In genomic region chr20:53706511-53707031, GRCh38 we compare ENCODE assay signal across 8 cellular contexts.
DNase-seq lines count a peak whose midpoint lies in the region; ATAC-seq, FAIRE-seq and TF ChIP-seq lines count a peak whose summit lies in the region.

No MANE protein-coding gene starts in this region.

- intact Hi-C loops in HepG2 (cut with micrococcal nuclease; ENCODE audit: unreplicated experiment) = no loop called here

- H3K4me1 ChIP-seq in HepG2 (ENCODE audit: insufficient read depth, low read length) = peaks cover 37% of the 10 kb centered on the region

- no peak for FAIRE-seq in HepG2 (lab: Jason Lieb, UNC)

- no peak overlapping the region for H3K9ac ChIP-seq in HepG2 (ENCODE audit: insufficient read depth, low read depth, low read length)

- no peak for TF ChIP-seq CTCF in HepG2 (CRISPR knock-in tag; IDR thresholded peaks at IDR 0.05)

- no peak overlapping the region for H3K4me2 ChIP-seq in HepG2 (ENCODE audit: low read depth, low read length)

- BruUV-seq in HepG2 (replicated peaks; lab: Mats Ljungman, UMichigan) = no TSS peak

- peak overlapping the region; percentile 47 for H2AFZ ChIP-seq in HepG2 (ENCODE audit: low read length)

- no peak overlapping the region for H3K4me3 ChIP-seq in HepG2 (replicated peaks in 1 of 3; ENCODE audit: insufficient read depth in 1 of 3, low read depth in 2 of 3, low read length in 3 of 3)

- no peak for TF ChIP-seq POLR2A in HepG2 (IDR thresholded peaks at IDR 0.05; ENCODE audit: insufficient read depth in 1 of 2, low read depth in 2 of 2, low read length in 2 of 2)

- ATAC-seq in GM21619 (IDR thresholded peaks at IDR 0.05; ENCODE audit: unreplicated experiment) (peak; percentile 43), SK-N-SH treated with all-trans-retinoic acid at 6 μM for 48 hours (peak; percentile 66), HepG2 (no peak)

- no peak for TF ChIP-seq RAD21 in HepG2 (CRISPR knock-in tag; IDR thresholded peaks at IDR 0.05)

- no peak overlapping the region for H3K27ac ChIP-seq in HepG2 (ENCODE audit: extremely low read length, insufficient read depth, low read length)

- DNase-seq in Caki2 (ENCODE audit: low read depth) (peak; percentile 45), HepG2 (ENCODE audit: low spot score) (no peak), cortex of kidney (lab: John Stamatoyannopoulos, UW) (no peak), NCI-H2107 treated with DMSO at 0.1 percent for 48 hours (lab: John Stamatoyannopoulos, UW; ENCODE audit: unreplicated experiment) (no peak), NCI-H526 (lab: John Stamatoyannopoulos, UW) (no peak), activated gamma-delta T cell (lab: John Stamatoyannopoulos, UW) (no peak)

- no peaks in the 10 kb centered on the region for H3K79me2 ChIP-seq in HepG2 (ENCODE audit: insufficient read depth, low read length)

- POLR2A ChIA-PET in HepG2 (lab: Yijun Ruan, JAX) = no interaction called here

- H4K20me1 ChIP-seq in HepG2 (ENCODE audit: insufficient read depth, low read length) = no peaks in the 10 kb centered on the region

- 58% methylated on average over 5 of the region's 5 CpGs for WGBS in HepG2 (ENCODE audit: low lambda C conversion rate)

- TF ChIP-seq EP300 in HepG2 (IDR thresholded peaks at IDR 0.05; ENCODE audit: low read depth in 2 of 2, low read length in 2 of 2) = no peak
- no peak for TF ChIP-seq EP300 in HepG2 (CRISPR knock-in tag; IDR thresholded peaks at IDR 0.05; ENCODE audit: borderline replicate concordance)

- in situ Hi-C loops in Caki2 (cut with HindIII; ENCODE audit: low pct_unique_long_range_greater_than_20kb, low sequenced_read_pairs) = no loop called here
- in situ Hi-C loops in HepG2 (cut with HindIII; ENCODE audit: extremely low pct_ligation_motif_present, low pct_unique_long_range_greater_than_20kb) = no loop called here

- H3K9me3 ChIP-seq in HepG2 (ENCODE audit: low read length) = no peaks in the 10 kb centered on the region

- no peaks in the 10 kb centered on the region for H3K36me3 ChIP-seq in HepG2 (replicated peaks in 1 of 2; ENCODE audit: control insufficient read depth in 1 of 2, insufficient read depth in 2 of 2, low read length in 2 of 2)

- CTCF ChIA-PET in HepG2 (lab: Yijun Ruan, JAX; ENCODE audit: low intra/inter-chr PET ratio, low total read pairs) = no interaction called here

- H3K27me3 ChIP-seq in HepG2 (ENCODE audit: control insufficient read depth in 1 of 2, insufficient read depth in 2 of 2, low read length in 2 of 2) = no peaks in the 10 kb centered on the region

TF ChIP-seq in SK-N-SH treated with all-trans-retinoic acid at 6 μM for 48 hours, 23 proteins besides CTCF, POLR2A, EP300 and RAD21:
- TF ChIP-seq ZNF565 (CRISPR knock-in tag; conservative IDR thresholded peaks at IDR 0.05; ENCODE audit: low read depth) (no peak), ZC3H10 (CRISPR knock-in tag; IDR thresholded peaks at IDR 0.05) (no peak), ZNF70 (CRISPR knock-in tag; IDR thresholded peaks at IDR 0.05) (no peak)
- TF ChIP-seq, protein P1, sequence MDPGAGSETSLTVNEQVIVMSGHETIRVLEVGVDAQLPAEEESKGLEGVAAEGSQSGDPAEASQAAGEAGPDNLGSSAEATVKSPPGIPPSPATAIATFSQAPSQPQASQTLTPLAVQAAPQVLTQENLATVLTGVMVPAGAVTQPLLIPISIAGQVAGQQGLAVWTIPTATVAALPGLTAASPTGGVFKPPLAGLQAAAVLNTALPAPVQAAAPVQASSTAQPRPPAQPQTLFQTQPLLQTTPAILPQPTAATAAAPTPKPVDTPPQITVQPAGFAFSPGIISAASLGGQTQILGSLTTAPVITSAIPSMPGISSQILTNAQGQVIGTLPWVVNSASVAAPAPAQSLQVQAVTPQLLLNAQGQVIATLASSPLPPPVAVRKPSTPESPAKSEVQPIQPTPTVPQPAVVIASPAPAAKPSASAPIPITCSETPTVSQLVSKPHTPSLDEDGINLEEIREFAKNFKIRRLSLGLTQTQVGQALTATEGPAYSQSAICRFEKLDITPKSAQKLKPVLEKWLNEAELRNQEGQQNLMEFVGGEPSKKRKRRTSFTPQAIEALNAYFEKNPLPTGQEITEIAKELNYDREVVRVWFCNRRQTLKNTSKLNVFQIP (CRISPR knock-in tag; IDR thresholded peaks at IDR 0.05; ENCODE audit: borderline replicate concordance, low read depth) = no peak
TF ChIP-seq in SK-N-SH treated with all-trans-retinoic acid at 6 μM for 48 hours: peak in this region for 0.

TF ChIP-seq in HepG2, 621 proteins besides CTCF, POLR2A, EP300 and RAD21:
- TF ChIP-seq CREM (IDR thresholded peaks at IDR 0.05) (0 out of 2 replicates have a peak, but pooled peaks have one; percentile 5), CREM (CRISPR knock-in tag; IDR thresholded peaks at IDR 0.05) (no peak), ZMYM4 (CRISPR knock-in tag; IDR thresholded peaks at IDR 0.05) (no peak)
